Comparison of ENCODE assay signal across 14 cellular contexts in the genomic region with DNA sequence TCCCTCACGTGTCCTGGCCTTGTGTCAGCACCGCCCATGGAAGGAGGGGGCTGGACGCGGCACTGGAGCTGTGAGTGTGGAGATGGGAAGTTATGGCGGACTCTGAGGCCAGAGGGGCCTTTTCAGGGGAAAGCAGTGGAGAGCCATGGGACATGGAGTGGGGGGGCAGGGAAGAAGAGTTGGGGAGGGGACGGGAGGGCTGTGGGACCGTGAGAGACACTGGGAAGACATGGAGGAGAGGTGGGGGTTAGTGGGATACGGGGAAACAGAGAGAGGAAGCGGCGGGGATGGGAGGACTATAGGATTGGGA. TPM values are rescaled to one million over a fixed set of nuclear protein-coding genes. Genes with fewer than 3 reads are reported as not detected.
DNase-seq lines count a peak whose midpoint lies in the region; FAIRE-seq and TF ChIP-seq lines count a peak whose summit lies in the region.
"Had no signal": no experiment of that assay in that cellular context is flagged by ENCODE, and none has a peak within 500 bp of the region (broad histone marks: within the 10 kb centered on the region; RNA-seq: fewer than 3 reads in every experiment).

No MANE protein-coding gene starts in this region.

- no peaks in the 10 kb centered on the region for H3K36me3 Mint-ChIP-seq in astrocyte (ENCODE audit: low read depth, unreplicated experiment)
- H3K36me3 Mint-ChIP-seq: CD8-positive, alpha-beta T cell had no signal

- no peak for FAIRE-seq in astrocyte (lab: Jason Lieb, UNC)
- FAIRE-seq: A549, TTC549 had no signal

- no peak overlapping the region for H3K9ac ChIP-seq in astrocyte (ENCODE audit: low read length)
- H3K9ac ChIP-seq in skeletal muscle tissue (ENCODE audit: low read depth in 1 of 3, low read length in 3 of 3) = peak overlapping the region in 1 of 3 donors; percentile 8

- no peak for TF ChIP-seq CTCF in astrocyte (IDR thresholded peaks at IDR 0.05; ENCODE audit: insufficient read depth, low read depth, low read length)

- H3K4me3 ChIP-seq in ACC112 (ENCODE audit: low read depth, low read length) (no peak overlapping the region), astrocyte (ENCODE audit: insufficient read depth, low read depth, low read length) (no peak overlapping the region), skeletal muscle tissue (ENCODE audit: low read length in 3 of 3) (no peak overlapping the region)
- H3K4me3 ChIP-seq: A549 had no signal

- no peaks in the 10 kb centered on the region for H3K9me3 ChIP-seq in astrocyte (ENCODE audit: insufficient read depth, low read depth, low read length)
- no peaks in the 10 kb centered on the region for H3K9me3 ChIP-seq in skeletal muscle tissue (ENCODE audit: control insufficient read depth in 3 of 3, low read length in 3 of 3)
- H3K9me3 ChIP-seq: A549 had no signal

- no peak overlapping the region for H3K27ac Mint-ChIP-seq in astrocyte (ENCODE audit: unreplicated experiment)
- H3K27ac Mint-ChIP-seq: activated CD4-positive, alpha-beta memory T cell treated with anti-CD3 and anti-CD28 coated beads, Interleukin-2, amount 10 ng/mL, durations not matched to agents 7 days and 5 days; CD8-positive, alpha-beta T cell; dendritic cell treated with granulocyte-macrophage colony-stimulating factor and Interleukin-4, amounts not matched to agents 40 ng/mL and 50 ng/mL, for 4 days had no signal

- DNase-seq in astrocyte (ENCODE audit: low read depth) (no peak), DMS153 (lab: John Stamatoyannopoulos, UW) (no peak), islet precursor cell (no peak), middle frontal gyrus (ENCODE audit: extremely low spot score, low spot score) (no peak), NCI-H526 treated with DMSO at 0.1 percent for 48 hours (lab: John Stamatoyannopoulos, UW) (no peak)
- DNase-seq: activated CD4-positive, alpha-beta memory T cell treated with anti-CD3 and anti-CD28 coated beads, Interleukin-2, amount 10 ng/mL, durations not matched to agents 7 days and 5 days; CD8-positive, alpha-beta T cell; NCI-H1048 had no signal

- H3K27me3 Mint-ChIP-seq in astrocyte (ENCODE audit: low read depth, unreplicated experiment) = peaks cover 3% of the 10 kb centered on the region

- H4K20me1 ChIP-seq in astrocyte (ENCODE audit: insufficient read depth, low read length) = no peaks in the 10 kb centered on the region

- H3K79me2 ChIP-seq in ACC112 (ENCODE audit: control insufficient read depth, insufficient read depth, low read length, unreplicated experiment) = no peaks in the 10 kb centered on the region
- no peaks in the 10 kb centered on the region for H3K79me2 ChIP-seq in astrocyte (ENCODE audit: insufficient read depth, low read length)

- H3K27ac ChIP-seq in ACC112 (ENCODE audit: low read depth, low read length) (no peak overlapping the region), astrocyte (ENCODE audit: low read depth, low read length) (no peak overlapping the region), layer of hippocampus (ENCODE audit: low read depth, low read length) (peak overlapping the region; percentile 1), skeletal muscle tissue (ENCODE audit: low read depth, low read length) (peak overlapping the region; percentile 82)
- H3K27ac ChIP-seq: A549 had no signal

- H3K27me3 ChIP-seq in ACC112 (ENCODE audit: insufficient read depth, low read length) = no peaks in the 10 kb centered on the region
- no peaks in the 10 kb centered on the region for H3K27me3 ChIP-seq in astrocyte (ENCODE audit: insufficient read depth, low read length)
- H3K27me3 ChIP-seq in layer of hippocampus (ENCODE audit: control insufficient read depth, insufficient read depth, low read length) = no peaks in the 10 kb centered on the region
- H3K27me3 ChIP-seq in skeletal muscle tissue (ENCODE audit: control insufficient read depth in 3 of 3, insufficient read depth in 3 of 3, low read length in 3 of 3) = peaks cover 0 to 41% (median 8%) of the 10 kb centered on the region in 3 donors

- H3K4me2 ChIP-seq in astrocyte (ENCODE audit: low read length) = peak overlapping the region; percentile 56
- H3K4me2 ChIP-seq: A549 had no signal

- H2AFZ ChIP-seq in ACC112 (ENCODE audit: low read length, unreplicated experiment) (peak overlapping the region; percentile 81), astrocyte (ENCODE audit: low read depth, low read length) (peak overlapping the region; percentile 46)

- H3K4me1 ChIP-seq in ACC112 (ENCODE audit: control insufficient read depth, insufficient read depth, low read length, unreplicated experiment) = peaks cover 21% of the 10 kb centered on the region
- H3K4me1 ChIP-seq in astrocyte (ENCODE audit: insufficient read depth, low read length) = peaks cover 26% of the 10 kb centered on the region
- peaks cover 35 to 42% (median 41%) of the 10 kb centered on the region in 3 donors for H3K4me1 ChIP-seq in skeletal muscle tissue (ENCODE audit: control insufficient read depth in 3 of 3, insufficient read depth in 3 of 3, low read length in 3 of 3)

- H3K36me3 ChIP-seq in ACC112 (ENCODE audit: insufficient read depth, low read length) (no peaks in the 10 kb centered on the region), astrocyte (ENCODE audit: insufficient read depth, low read length) (no peaks in the 10 kb centered on the region), skeletal muscle tissue (ENCODE audit: control insufficient read depth in 3 of 3, insufficient read depth in 3 of 3, low read length in 3 of 3) (no peaks in the 10 kb centered on the region)

- H3K4me1 Mint-ChIP-seq in astrocyte (ENCODE audit: low read depth, unreplicated experiment) = peaks cover 28% of the 10 kb centered on the region
- H3K4me1 Mint-ChIP-seq: activated CD4-positive, alpha-beta memory T cell treated with anti-CD3 and anti-CD28 coated beads, Interleukin-2, amount 10 ng/mL, durations not matched to agents 7 days and 5 days had no signal

- no peak overlapping the region for H3K4me3 Mint-ChIP-seq in astrocyte (ENCODE audit: unreplicated experiment)
- H3K4me3 Mint-ChIP-seq: activated CD4-positive, alpha-beta memory T cell treated with anti-CD3 and anti-CD28 coated beads, Interleukin-2, amount 10 ng/mL, durations not matched to agents 7 days and 5 days; CD8-positive, alpha-beta T cell; dendritic cell treated with granulocyte-macrophage colony-stimulating factor and Interleukin-4, amounts not matched to agents 40 ng/mL and 50 ng/mL, for 4 days had no signal

- no peaks in the 10 kb centered on the region for H3K9me3 Mint-ChIP-seq in astrocyte (ENCODE audit: unreplicated experiment)
- H3K9me3 Mint-ChIP-seq: activated CD4-positive, alpha-beta memory T cell treated with anti-CD3 and anti-CD28 coated beads, Interleukin-2, amount 10 ng/mL, durations not matched to agents 7 days and 5 days; CD8-positive, alpha-beta T cell; dendritic cell treated with granulocyte-macrophage colony-stimulating factor and Interleukin-4, amounts not matched to agents 40 ng/mL and 50 ng/mL, for 4 days had no signal

RNA-seq across cellular contexts. Expression of a gene that starts 58.2 kb away (rescaled TPM):
- total RNA-seq in astrocyte (85.2 and 85.9 TPM in 2 replicates), skeletal muscle tissue (60.5 TPM)

Comparison
In these comparisons a context has a peak if more than half of its experiments do, and no peak if none do; other contexts are left out.
1. H3K27ac ChIP-seq: peak in layer of hippocampus (single experiment) and skeletal muscle tissue (single experiment); none in ACC112 (single experiment) and astrocyte (single experiment).